16 cellular contexts compared by ENCODE assay signal in the genomic region with DNA sequence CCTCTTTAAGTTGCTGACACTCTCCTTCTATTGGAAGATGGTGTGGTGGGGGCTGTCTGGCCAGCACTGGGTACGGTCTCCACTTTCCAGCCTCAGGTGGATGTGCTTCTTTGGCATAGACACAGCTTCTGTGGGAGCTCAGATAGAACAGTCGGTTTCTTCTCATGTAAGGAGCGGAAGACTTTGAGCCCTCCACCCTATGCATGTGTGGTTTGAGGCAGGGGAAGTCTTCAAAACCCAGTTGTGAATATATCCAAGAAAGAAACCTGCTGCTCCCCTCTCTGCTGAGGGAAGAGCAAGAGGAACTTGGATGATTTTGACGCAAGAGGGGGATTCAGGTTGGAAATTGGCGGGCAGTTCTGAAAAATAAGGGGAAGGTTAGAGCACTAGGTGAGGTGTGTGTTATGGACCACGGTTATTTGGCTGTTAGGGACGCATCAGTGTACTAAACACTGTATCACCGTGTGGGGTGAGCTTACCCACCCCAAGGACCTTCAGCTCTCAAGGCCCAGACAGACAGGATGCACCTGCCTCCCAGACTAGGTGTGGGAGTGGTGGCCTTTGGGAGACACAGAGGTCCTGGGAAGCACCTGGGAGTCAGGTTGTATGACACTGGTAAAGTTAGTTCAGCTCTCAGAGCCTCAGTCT. TPM values are rescaled to one million over a fixed set of nuclear protein-coding genes. Genes with fewer than 3 reads are reported as not detected.
A peak's percentile ranks its signal among the peaks of the same experiment; 100 is the strongest.
DNase-seq lines count a peak whose midpoint lies in the region; ATAC-seq and TF ChIP-seq lines count a peak whose summit lies in the region.
"Had no signal": no experiment of that assay in that cellular context is flagged by ENCODE, and none has a peak within 500 bp of the region (broad histone marks: within the 10 kb centered on the region; RNA-seq: fewer than 3 reads in every experiment).

No MANE protein-coding gene starts in this region.

- DNase-seq in CD4-positive, alpha-beta T cell = no peak
- no peak for DNase-seq in activated naive CD8-positive, alpha-beta T cell treated with anti-CD3 and anti-CD28 coated beads, Interleukin-2, amount 50 U/mL, for 24 hours
- DNase-seq in GM20000 (ENCODE audit: low spot score) = no peak
- no peak for DNase-seq in NCI-H524 treated with DMSO at 0.1 percent for 48 hours (lab: John Stamatoyannopoulos, UW)
- DNase-seq: adrenal gland, foreskin melanocyte, KG1, NCI-H1417 treated with DMSO at 0.1 percent for 48 hours, NCI-H446 treated with DMSO at 0.1 percent for 48 hours, occipital lobe, OCI-M1, stomach had no signal

- peaks cover 0 to 100% (median 100%) of the 10 kb centered on the region in 11 experiments; a peak in 20 of 22 replicates for H3K36me3 ChIP-seq in BLaER1 treated with 17β-estradiol and CSF1 and Interleukin-3, amounts not matched to agents 10 nM and 100 nM

- H3K4me3 Mint-ChIP-seq in CD4-positive, alpha-beta T cell = peak overlapping the region; percentile 81
- H3K4me3 Mint-ChIP-seq in activated naive CD8-positive, alpha-beta T cell treated with anti-CD3 and anti-CD28 coated beads, Interleukin-2, amount 50 U/mL, for 24 hours = no peak overlapping the region
- H3K4me3 Mint-ChIP-seq in nephron = no peak overlapping the region
- H3K4me3 Mint-ChIP-seq: central memory CD8-positive, alpha-beta T cell had no signal

- H3K9me3 ChIP-seq in BLaER1 treated with 17β-estradiol and CSF1 and Interleukin-3, amounts not matched to agents 10 nM and 100 nM (replicated peaks in 1 of 11) = no peaks in the 10 kb centered on the region
- H3K9me3 ChIP-seq in CD4-positive, alpha-beta T cell (ENCODE audit: control insufficient read depth, low read length) = no peaks in the 10 kb centered on the region
- H3K9me3 ChIP-seq: adrenal gland, stomach had no signal

- H3K4me1 ChIP-seq in BLaER1 treated with 17β-estradiol and CSF1 and Interleukin-3, amounts not matched to agents 10 nM and 100 nM = peaks cover 18 to 88% (median 55%) of the 10 kb centered on the region in 10 experiments

- peaks cover 87% of the 10 kb centered on the region for H3K36me3 Mint-ChIP-seq in CD4-positive, alpha-beta T cell (ENCODE audit: low read depth)
- peaks cover 7% of the 10 kb centered on the region for H3K36me3 Mint-ChIP-seq in activated naive CD8-positive, alpha-beta T cell treated with anti-CD3 and anti-CD28 coated beads, Interleukin-2, amount 50 U/mL, for 24 hours (ENCODE audit: low read depth)
- peaks cover 5% of the 10 kb centered on the region for H3K36me3 Mint-ChIP-seq in nephron (ENCODE audit: low read depth)

- POLR2A ChIA-PET in CD4-positive, alpha-beta T cell (lab: Charles Lee) = interaction anchor here (0.8 to 9.6 kb wide), 9 partner anchors 9 to 107 kb away, joined by 3 to 86 read pairs (median 5); no protein-coding TSS in a partner anchor

- H4K20me1 ChIP-seq in BLaER1 treated with 17β-estradiol and CSF1 and Interleukin-3, amounts not matched to agents 10 nM and 100 nM = peaks cover 0 to 100% (median 99%) of the 10 kb centered on the region in 11 experiments; a peak in 20 of 22 replicates

- H3K27ac ChIP-seq in BLaER1 treated with 17β-estradiol and CSF1 and Interleukin-3, amounts not matched to agents 10 nM and 100 nM = no peak overlapping the region
- peak overlapping the region; percentile 75 for H3K27ac ChIP-seq in CD4-positive, alpha-beta T cell (ENCODE audit: low read depth, low read length)
- H3K27ac ChIP-seq: adrenal gland had no signal

- H3K27ac Mint-ChIP-seq in CD4-positive, alpha-beta T cell = peak overlapping the region; percentile 94
- peak overlapping the region; percentile 34 for H3K27ac Mint-ChIP-seq in activated naive CD8-positive, alpha-beta T cell treated with anti-CD3 and anti-CD28 coated beads, Interleukin-2, amount 50 U/mL, for 24 hours
- peak overlapping the region; percentile 36 to 86 (median 64) for H3K27ac Mint-ChIP-seq in nephron

- no peaks in the 10 kb centered on the region for H3K9me3 Mint-ChIP-seq in CD4-positive, alpha-beta T cell
- no peaks in the 10 kb centered on the region for H3K9me3 Mint-ChIP-seq in activated naive CD8-positive, alpha-beta T cell treated with anti-CD3 and anti-CD28 coated beads, Interleukin-2, amount 50 U/mL, for 24 hours
- H3K9me3 Mint-ChIP-seq in nephron = no peaks in the 10 kb centered on the region
- H3K9me3 Mint-ChIP-seq: central memory CD8-positive, alpha-beta T cell had no signal

- peak; percentile 73 for ATAC-seq in CD4-positive, alpha-beta T cell (ENCODE audit: poor library complexity)
- no peak for ATAC-seq in activated naive CD8-positive, alpha-beta T cell treated with anti-CD3 and anti-CD28 coated beads, Interleukin-2, amount 50 U/mL, for 24 hours
- no peak for ATAC-seq in HG02623 (IDR thresholded peaks at IDR 0.05; ENCODE audit: unreplicated experiment)

- CTCF ChIA-PET in CD4-positive, alpha-beta T cell (lab: Charles Lee) = interaction anchor here (1.5 kb wide), 2 partner anchors 19 to 22 kb away, joined by 3 to 4 read pairs; no protein-coding TSS in a partner anchor

- no peak overlapping the region for H3K4me3 ChIP-seq in BLaER1 treated with 17β-estradiol and CSF1 and Interleukin-3, amounts not matched to agents 10 nM and 100 nM
- H3K4me3 ChIP-seq: adrenal gland, stomach had no signal

- H3K4me2 ChIP-seq in BLaER1 treated with 17β-estradiol and CSF1 and Interleukin-3, amounts not matched to agents 10 nM and 100 nM = peak overlapping the region in 9 of 11 experiments; percentile 8 to 55 (median 28); a peak in 18 of 22 replicates

- no peaks in the 10 kb centered on the region for H3K27me3 ChIP-seq in BLaER1 treated with 17β-estradiol and CSF1 and Interleukin-3, amounts not matched to agents 10 nM and 100 nM
- no peaks in the 10 kb centered on the region for H3K27me3 ChIP-seq in CD4-positive, alpha-beta T cell (ENCODE audit: control insufficient read depth, insufficient read depth, low read length)
- H3K27me3 ChIP-seq: adrenal gland, stomach had no signal

- H3K27me3 Mint-ChIP-seq in CD4-positive, alpha-beta T cell = no peaks in the 10 kb centered on the region
- peaks cover 8% of the 10 kb centered on the region for H3K27me3 Mint-ChIP-seq in activated naive CD8-positive, alpha-beta T cell treated with anti-CD3 and anti-CD28 coated beads, Interleukin-2, amount 50 U/mL, for 24 hours
- peaks cover 4% of the 10 kb centered on the region for H3K27me3 Mint-ChIP-seq in nephron (ENCODE audit: low read depth)
- H3K27me3 Mint-ChIP-seq: central memory CD8-positive, alpha-beta T cell had no signal

- H3K4me1 Mint-ChIP-seq in CD4-positive, alpha-beta T cell (ENCODE audit: low read depth) = peaks cover 75% of the 10 kb centered on the region
- H3K4me1 Mint-ChIP-seq in activated naive CD8-positive, alpha-beta T cell treated with anti-CD3 and anti-CD28 coated beads, Interleukin-2, amount 50 U/mL, for 24 hours = peaks cover 69% of the 10 kb centered on the region
- peaks cover 17% of the 10 kb centered on the region for H3K4me1 Mint-ChIP-seq in nephron

- intact Hi-C loops in CD4-positive, alpha-beta T cell (cut with DNase I, micrococcal nuclease) = loop anchor here (2.0 to 5.0 kb wide), 3 partner anchors 34 to 36 kb away; partner anchors contain the start of gene IL6R (in 1 of the 2)

- H3K9ac ChIP-seq in BLaER1 treated with 17β-estradiol and CSF1 and Interleukin-3, amounts not matched to agents 10 nM and 100 nM = peak overlapping the region in 1 of 11 experiments; percentile 42; a peak in 1 of 22 replicates

- TF ChIP-seq CTCF in CD4-positive, alpha-beta T cell (IDR thresholded peaks at IDR 0.05) = no peak
- TF ChIP-seq CTCF in nephron (IDR thresholded peaks at IDR 0.05; ENCODE audit: unreplicated experiment in 3 of 3) (no peak), GM20000 (IDR thresholded peaks at IDR 0.05; ENCODE audit: extremely low read depth, missing control alignments) (no peak)

RNA-seq across cellular contexts. Expression of gene IL6R, which starts 36.2 kb away (rescaled TPM):
- total RNA-seq in CD4-positive, alpha-beta T cell = 10 to 100 TPM; 31.7 to 35.0 TPM

Comparison
In these comparisons a context has a peak if more than half of its experiments do, and no peak if none do; other contexts are left out.
1. H3K27ac Mint-ChIP-seq: peak in every context shown above with its lines; median percentile 94 in CD4-positive, alpha-beta T cell; 64 in nephron; 34 in activated naive CD8-positive, alpha-beta T cell treated with anti-CD3 and anti-CD28 coated beads, Interleukin-2, amount 50 U/mL, for 24 hours.